ENCODE assay signal across 18 cellular contexts in genomic region chr12:6198556-6198955, GRCh38. TPM values are rescaled to one million over a fixed set of nuclear protein-coding genes. Genes with fewer than 3 reads are reported as not detected.
A peak's percentile ranks its signal among the peaks of the same experiment; 100 is the strongest.
DNase-seq lines count a peak whose midpoint lies in the region; ATAC-seq, FAIRE-seq and TF ChIP-seq lines count a peak whose summit lies in the region.
"Had no signal": no experiment of that assay in that cellular context is flagged by ENCODE, and none has a peak within 500 bp of the region (broad histone marks: within the 10 kb centered on the region; RNA-seq: fewer than 3 reads in every experiment).

No MANE protein-coding gene starts in this region.

- peak overlapping the region; percentile 29 for H2AFZ ChIP-seq in GM23338

- intact Hi-C loops in adrenal gland (cut with DNase I) (loop anchor here (2.0 to 5.0 kb wide), 2 partner anchors 34 to 80 kb away; no protein-coding TSS in a partner anchor), lower lobe of right lung (cut with DNase I) (no loop called here)

- DNase-seq in GM23338 (ENCODE audit: low spot score) = no peak
- no peak for DNase-seq in adrenal gland
- no peak for DNase-seq in lower lobe of right lung
- no peak for DNase-seq in thoracic aorta (ENCODE audit: low spot score)
- DNase-seq in HAP-1 (ENCODE audit: low spot score in 2 of 2) = no peak
- DNase-seq in urothelium cell line (ENCODE audit: low spot score) = no peak
- DNase-seq: activated CD4-positive, alpha-beta T cell treated with anti-CD3 and anti-CD28 coated beads, Interleukin-2, amount 50 U/mL, for 4 hours; activated T-cell treated with anti-CD3 and anti-CD28 coated beads, Interleukin-2, amount 50 U/mL, for 4 hours; amniotic stem cell; DMS79 treated with DMSO at 0.1 percent for 48 hours; HCEC 1CT; NCI-H1694 treated with DMSO at 0.1 percent for 48 hours; occipital lobe; small intestine; stimulated activated naive CD8-positive, alpha-beta T cell treated with anti-CD3 and anti-CD28 coated beads, Interleukin-15, Interleukin-2, amounts not matched to agents 100 U/mL and 50 U/mL, for 24 hours had no signal

- H3K36me3 Mint-ChIP-seq in GM23338 (ENCODE audit: low read depth) = peaks cover 17% of the 10 kb centered on the region

- 95 to 99% (median 97%) methylated on average over 6 of the region's 6 CpGs for WGBS in adrenal gland, 4 donors

- no peaks in the 10 kb centered on the region for H3K9me2 ChIP-seq in GM23338 (ENCODE audit: insufficient read depth)

- peaks cover 3% of the 10 kb centered on the region; the same call in 1 of the 2 replicates for H4K20me1 ChIP-seq in GM23338 (replicated peaks; ENCODE audit: insufficient read depth)

- H3K4me3 ChIP-seq in GM23338 (no peak overlapping the region), adrenal gland (no peak overlapping the region), lower lobe of right lung (no peak overlapping the region), thoracic aorta (peak overlapping the region; percentile 95), HAP-1 (no peak overlapping the region)

- H3K9me3 Mint-ChIP-seq in GM23338 = no peaks in the 10 kb centered on the region
- H3K9me3 Mint-ChIP-seq: activated T-cell treated with anti-CD3 and anti-CD28 coated beads, Interleukin-2, amount 50 U/mL, for 4 hours; memory B cell had no signal

- H3K27me3 Mint-ChIP-seq in GM23338 (ENCODE audit: insufficient read depth, low read depth, poor library complexity) = peaks cover 19% of the 10 kb centered on the region

- H3K79me2 ChIP-seq in GM23338 (replicated peaks; ENCODE audit: insufficient read depth) = peaks cover 30% of the 10 kb centered on the region

- H3K36me3 ChIP-seq in GM23338 (ENCODE audit: insufficient read depth) (peaks cover 3% of the 10 kb centered on the region; the same call in 1 of the 2 replicates), adrenal gland (replicated peaks in 1 of 2) (no peaks in the 10 kb centered on the region), lower lobe of right lung (no peaks in the 10 kb centered on the region), thoracic aorta (no peaks in the 10 kb centered on the region), HAP-1 (replicated peaks) (0 out of 2 replicates have a peak, but pooled peaks cover 4% of the 10 kb centered on the region)

- in situ Hi-C loops in HAP-1 (cut with MboI; ENCODE audit: low sequenced_read_pairs) = loop anchor here (10.0 kb wide), 1 partner anchor 134 kb away; no protein-coding TSS in a partner anchor

- H3K27me3 ChIP-seq in GM23338 (ENCODE audit: insufficient read depth) (peaks cover 10% of the 10 kb centered on the region), adrenal gland (no peaks in the 10 kb centered on the region), lower lobe of right lung (ENCODE audit: low read depth) (no peaks in the 10 kb centered on the region), thoracic aorta (replicated peaks; ENCODE audit: insufficient read depth) (no peaks in the 10 kb centered on the region), HAP-1 (ENCODE audit: low read depth) (no peaks in the 10 kb centered on the region)

- TF ChIP-seq CTCF in GM23338 (conservative IDR thresholded peaks at IDR 0.05; ENCODE audit: low read depth in 2 of 2) (no peak), adrenal gland (IDR thresholded peaks at IDR 0.05) (no peak), lower lobe of right lung (IDR thresholded peaks at IDR 0.05) (no peak), thoracic aorta (IDR thresholded peaks at IDR 0.05) (no peak)

- H3K4me1 ChIP-seq in GM23338 (ENCODE audit: insufficient read depth) (peaks cover 59% of the 10 kb centered on the region), adrenal gland (replicated peaks in 1 of 2) (peaks cover 19 to 40% of the 10 kb centered on the region in 2 donors), lower lobe of right lung (peaks cover 68% of the 10 kb centered on the region), thoracic aorta (ENCODE audit: control insufficient read depth in 1 of 2, low read depth in 2 of 2) (peaks cover 15 to 37% of the 10 kb centered on the region in 2 donors), HAP-1 (peaks cover 9% of the 10 kb centered on the region)

- H3F3A ChIP-seq in GM23338 (replicated peaks; ENCODE audit: low read depth) = peaks cover 16% of the 10 kb centered on the region

- ATAC-seq in GM23338 = no peak
- no peak for ATAC-seq in lower lobe of right lung
- ATAC-seq in thoracic aorta (ENCODE audit: insufficient number of reproducible peaks, low FRiP score, low read depth) = no peak
- no peak for ATAC-seq in HG03097 (IDR thresholded peaks at IDR 0.05; ENCODE audit: low FRiP score, unreplicated experiment)
- no peak for ATAC-seq in SK-N-SH treated with all-trans-retinoic acid at 6 μM for 48 hours
- ATAC-seq: activated T-cell treated with anti-CD3 and anti-CD28 coated beads, Interleukin-2, amount 50 U/mL, for 4 hours; stimulated activated naive CD8-positive, alpha-beta T cell treated with anti-CD3 and anti-CD28 coated beads, Interleukin-15, Interleukin-2, amounts not matched to agents 100 U/mL and 50 U/mL, for 24 hours had no signal

- peaks cover 65% of the 10 kb centered on the region for H3K4me1 Mint-ChIP-seq in GM23338

- no peak overlapping the region for H3K27ac Mint-ChIP-seq in GM23338
- H3K27ac Mint-ChIP-seq: memory B cell had no signal

- H3K9me3 ChIP-seq in adrenal gland (replicated peaks in 1 of 3) = no peaks in the 10 kb centered on the region
- no peaks in the 10 kb centered on the region for H3K9me3 ChIP-seq in lower lobe of right lung
- H3K9me3 ChIP-seq in thoracic aorta = no peaks in the 10 kb centered on the region
- no peaks in the 10 kb centered on the region for H3K9me3 ChIP-seq in HAP-1

- peak overlapping the region; percentile 86 for H3K4me2 ChIP-seq in GM23338

- H3K27ac ChIP-seq in GM23338 (ENCODE audit: low read depth) (no peak overlapping the region), adrenal gland (peak overlapping the region in 3 of 5 donors; percentile 13 to 93 (median 78)), lower lobe of right lung (peak overlapping the region; percentile 90), thoracic aorta (peak overlapping the region; percentile 95 to 97)

- no peak for TF ChIP-seq POLR2A in adrenal gland (IDR thresholded peaks at IDR 0.05)

- no peak for FAIRE-seq in urothelium cell line (lab: Jason Lieb, UNC)
- FAIRE-seq: small intestine had no signal

- peak overlapping the region; percentile 83; the same call in 1 of the 3 replicates for H3K4me3 Mint-ChIP-seq in GM23338
- H3K4me3 Mint-ChIP-seq: activated T-cell treated with anti-CD3 and anti-CD28 coated beads, Interleukin-2, amount 50 U/mL, for 4 hours had no signal

TF ChIP-seq in GM23338, 12 proteins besides CTCF, POLR2A, EP300 and RAD21 (continues in another document):
- no peak for TF ChIP-seq NANOG (IDR thresholded peaks at IDR 0.05; ENCODE audit: borderline replicate concordance)
- TF ChIP-seq CREB1 (CRISPR knock-in tag; IDR thresholded peaks at IDR 0.05; ENCODE audit: low read depth) = no peak
- no peak for TF ChIP-seq ZNF114 (CRISPR knock-in tag; IDR thresholded peaks at IDR 0.05)
- TF ChIP-seq, protein P1, sequence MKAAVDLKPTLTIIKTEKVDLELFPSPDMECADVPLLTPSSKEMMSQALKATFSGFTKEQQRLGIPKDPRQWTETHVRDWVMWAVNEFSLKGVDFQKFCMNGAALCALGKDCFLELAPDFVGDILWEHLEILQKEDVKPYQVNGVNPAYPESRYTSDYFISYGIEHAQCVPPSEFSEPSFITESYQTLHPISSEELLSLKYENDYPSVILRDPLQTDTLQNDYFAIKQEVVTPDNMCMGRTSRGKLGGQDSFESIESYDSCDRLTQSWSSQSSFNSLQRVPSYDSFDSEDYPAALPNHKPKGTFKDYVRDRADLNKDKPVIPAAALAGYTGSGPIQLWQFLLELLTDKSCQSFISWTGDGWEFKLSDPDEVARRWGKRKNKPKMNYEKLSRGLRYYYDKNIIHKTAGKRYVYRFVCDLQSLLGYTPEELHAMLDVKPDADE (IDR thresholded peaks at IDR 0.05) = no peak

TF ChIP-seq in SK-N-SH treated with all-trans-retinoic acid at 6 μM for 48 hours, 23 proteins besides CTCF, POLR2A, EP300 and RAD21:
- TF ChIP-seq PPARA (CRISPR knock-in tag; IDR thresholded peaks at IDR 0.05; ENCODE audit: borderline replicate concordance) = no peak
- TF ChIP-seq, protein P2, sequence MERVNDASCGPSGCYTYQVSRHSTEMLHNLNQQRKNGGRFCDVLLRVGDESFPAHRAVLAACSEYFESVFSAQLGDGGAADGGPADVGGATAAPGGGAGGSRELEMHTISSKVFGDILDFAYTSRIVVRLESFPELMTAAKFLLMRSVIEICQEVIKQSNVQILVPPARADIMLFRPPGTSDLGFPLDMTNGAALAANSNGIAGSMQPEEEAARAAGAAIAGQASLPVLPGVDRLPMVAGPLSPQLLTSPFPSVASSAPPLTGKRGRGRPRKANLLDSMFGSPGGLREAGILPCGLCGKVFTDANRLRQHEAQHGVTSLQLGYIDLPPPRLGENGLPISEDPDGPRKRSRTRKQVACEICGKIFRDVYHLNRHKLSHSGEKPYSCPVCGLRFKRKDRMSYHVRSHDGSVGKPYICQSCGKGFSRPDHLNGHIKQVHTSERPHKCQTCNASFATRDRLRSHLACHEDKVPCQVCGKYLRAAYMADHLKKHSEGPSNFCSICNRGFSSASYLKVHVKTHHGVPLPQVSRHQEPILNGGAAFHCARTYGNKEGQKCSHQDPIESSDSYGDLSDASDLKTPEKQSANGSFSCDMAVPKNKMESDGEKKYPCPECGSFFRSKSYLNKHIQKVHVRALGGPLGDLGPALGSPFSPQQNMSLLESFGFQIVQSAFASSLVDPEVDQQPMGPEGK (CRISPR knock-in tag; IDR thresholded peaks at IDR 0.05; ENCODE audit: borderline replicate concordance) = no peak
- no peak for TF ChIP-seq ESRRG (CRISPR knock-in tag; IDR thresholded peaks at IDR 0.05)

RNA-seq across cellular contexts. Expression of gene CD9, which starts 1.6 kb away (rescaled TPM):
- 222 and 227 TPM in 2 replicates for total RNA-seq in GM23338 (2014; rRNA removed; shearing (Covaris generic))
- polyA plus RNA-seq in GM23338 (2016; fragmentation: Nextera tagmentation; extraction: Ambion mirVana) (250 and 251 TPM in 2 replicates), adrenal gland (100 to 1,000 TPM in 2 of 3 donors, 10 to 100 TPM in 1; 66.3 to 244 (median 139) TPM)
- total RNA-seq in adrenal gland (100 to 1,000 TPM; 165 to 461 (median 322) TPM), lower lobe of right lung (437 TPM), thoracic aorta (100 to 1,000 TPM; 249 to 300 TPM)
